In the genomic region with DNA sequence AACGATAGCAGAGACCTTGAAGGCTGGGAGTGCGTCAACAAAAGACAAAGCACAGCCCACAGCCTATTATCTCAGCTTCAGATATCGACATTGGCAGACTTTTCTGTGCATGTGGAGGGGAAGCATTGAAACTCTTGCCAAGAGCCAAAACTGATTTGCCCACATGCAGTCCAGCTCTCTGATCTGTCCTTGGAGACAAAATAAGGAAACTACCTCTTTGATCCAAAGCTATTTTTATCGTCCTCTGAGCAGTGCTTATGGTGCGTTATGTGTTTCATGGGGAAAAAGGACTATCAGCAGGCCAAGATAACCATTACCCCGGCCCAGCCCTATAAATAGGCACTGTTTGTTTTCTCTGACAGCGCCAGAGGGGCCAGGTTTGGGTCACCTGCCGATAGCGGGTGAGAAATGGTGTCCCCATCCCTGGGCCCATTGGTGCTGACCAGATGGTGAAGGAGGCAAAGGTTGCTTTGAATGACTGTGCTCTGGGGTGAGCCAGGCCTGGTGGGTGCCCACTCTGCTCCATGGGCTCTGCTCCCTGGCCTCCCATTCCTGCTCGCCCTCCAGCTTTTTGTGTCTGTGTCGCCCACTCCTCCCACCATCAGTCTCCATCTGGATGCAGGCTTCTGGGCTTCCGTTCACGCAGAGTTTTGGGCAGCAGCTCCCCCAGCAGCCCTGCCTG, we compare ENCODE assay signal across 2 cellular contexts.
TF ChIP-seq lines count a peak whose summit lies in the region.

No MANE protein-coding gene starts in this region.

TF ChIP-seq in SK-N-SH, 30 proteins besides CTCF, POLR2A, EP300 and RAD21 (continued from another document):
- TF ChIP-seq, protein P1, sequence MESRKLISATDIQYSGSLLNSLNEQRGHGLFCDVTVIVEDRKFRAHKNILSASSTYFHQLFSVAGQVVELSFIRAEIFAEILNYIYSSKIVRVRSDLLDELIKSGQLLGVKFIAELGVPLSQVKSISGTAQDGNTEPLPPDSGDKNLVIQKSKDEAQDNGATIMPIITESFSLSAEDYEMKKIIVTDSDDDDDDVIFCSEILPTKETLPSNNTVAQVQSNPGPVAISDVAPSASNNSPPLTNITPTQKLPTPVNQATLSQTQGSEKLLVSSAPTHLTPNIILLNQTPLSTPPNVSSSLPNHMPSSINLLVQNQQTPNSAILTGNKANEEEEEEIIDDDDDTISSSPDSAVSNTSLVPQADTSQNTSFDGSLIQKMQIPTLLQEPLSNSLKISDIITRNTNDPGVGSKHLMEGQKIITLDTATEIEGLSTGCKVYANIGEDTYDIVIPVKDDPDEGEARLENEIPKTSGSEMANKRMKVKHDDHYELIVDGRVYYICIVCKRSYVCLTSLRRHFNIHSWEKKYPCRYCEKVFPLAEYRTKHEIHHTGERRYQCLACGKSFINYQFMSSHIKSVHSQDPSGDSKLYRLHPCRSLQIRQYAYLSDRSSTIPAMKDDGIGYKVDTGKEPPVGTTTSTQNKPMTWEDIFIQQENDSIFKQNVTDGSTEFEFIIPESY (IDR thresholded peaks at IDR 0.05; ENCODE audit: borderline replicate concordance, low read depth): no peak
- TF ChIP-seq NRF1 (IDR thresholded peaks at IDR 0.05; ENCODE audit: low read depth, low read length): no peak
- TF ChIP-seq, protein P2, sequence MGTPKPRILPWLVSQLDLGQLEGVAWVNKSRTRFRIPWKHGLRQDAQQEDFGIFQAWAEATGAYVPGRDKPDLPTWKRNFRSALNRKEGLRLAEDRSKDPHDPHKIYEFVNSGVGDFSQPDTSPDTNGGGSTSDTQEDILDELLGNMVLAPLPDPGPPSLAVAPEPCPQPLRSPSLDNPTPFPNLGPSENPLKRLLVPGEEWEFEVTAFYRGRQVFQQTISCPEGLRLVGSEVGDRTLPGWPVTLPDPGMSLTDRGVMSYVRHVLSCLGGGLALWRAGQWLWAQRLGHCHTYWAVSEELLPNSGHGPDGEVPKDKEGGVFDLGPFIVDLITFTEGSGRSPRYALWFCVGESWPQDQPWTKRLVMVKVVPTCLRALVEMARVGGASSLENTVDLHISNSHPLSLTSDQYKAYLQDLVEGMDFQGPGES (IDR thresholded peaks at IDR 0.05; ENCODE audit: low read depth, low read length): no peak
- no peak for TF ChIP-seq CHD2 (IDR thresholded peaks at IDR 0.05; ENCODE audit: low read length, partially characterized antibody)
- no peak for TF ChIP-seq ELF1 (IDR thresholded peaks at IDR 0.05)
- no peak for TF ChIP-seq TCF12 (IDR thresholded peaks at IDR 0.05)
- no peak for TF ChIP-seq SIN3A (IDR thresholded peaks at IDR 0.05; ENCODE audit: borderline replicate concordance, low read depth, low read length)
- TF ChIP-seq, protein P3, sequence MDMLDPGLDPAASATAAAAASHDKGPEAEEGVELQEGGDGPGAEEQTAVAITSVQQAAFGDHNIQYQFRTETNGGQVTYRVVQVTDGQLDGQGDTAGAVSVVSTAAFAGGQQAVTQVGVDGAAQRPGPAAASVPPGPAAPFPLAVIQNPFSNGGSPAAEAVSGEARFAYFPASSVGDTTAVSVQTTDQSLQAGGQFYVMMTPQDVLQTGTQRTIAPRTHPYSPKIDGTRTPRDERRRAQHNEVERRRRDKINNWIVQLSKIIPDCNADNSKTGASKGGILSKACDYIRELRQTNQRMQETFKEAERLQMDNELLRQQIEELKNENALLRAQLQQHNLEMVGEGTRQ (IDR thresholded peaks at IDR 0.05; ENCODE audit: borderline replicate concordance, low read depth, low read length): no peak
- TF ChIP-seq, protein P4, sequence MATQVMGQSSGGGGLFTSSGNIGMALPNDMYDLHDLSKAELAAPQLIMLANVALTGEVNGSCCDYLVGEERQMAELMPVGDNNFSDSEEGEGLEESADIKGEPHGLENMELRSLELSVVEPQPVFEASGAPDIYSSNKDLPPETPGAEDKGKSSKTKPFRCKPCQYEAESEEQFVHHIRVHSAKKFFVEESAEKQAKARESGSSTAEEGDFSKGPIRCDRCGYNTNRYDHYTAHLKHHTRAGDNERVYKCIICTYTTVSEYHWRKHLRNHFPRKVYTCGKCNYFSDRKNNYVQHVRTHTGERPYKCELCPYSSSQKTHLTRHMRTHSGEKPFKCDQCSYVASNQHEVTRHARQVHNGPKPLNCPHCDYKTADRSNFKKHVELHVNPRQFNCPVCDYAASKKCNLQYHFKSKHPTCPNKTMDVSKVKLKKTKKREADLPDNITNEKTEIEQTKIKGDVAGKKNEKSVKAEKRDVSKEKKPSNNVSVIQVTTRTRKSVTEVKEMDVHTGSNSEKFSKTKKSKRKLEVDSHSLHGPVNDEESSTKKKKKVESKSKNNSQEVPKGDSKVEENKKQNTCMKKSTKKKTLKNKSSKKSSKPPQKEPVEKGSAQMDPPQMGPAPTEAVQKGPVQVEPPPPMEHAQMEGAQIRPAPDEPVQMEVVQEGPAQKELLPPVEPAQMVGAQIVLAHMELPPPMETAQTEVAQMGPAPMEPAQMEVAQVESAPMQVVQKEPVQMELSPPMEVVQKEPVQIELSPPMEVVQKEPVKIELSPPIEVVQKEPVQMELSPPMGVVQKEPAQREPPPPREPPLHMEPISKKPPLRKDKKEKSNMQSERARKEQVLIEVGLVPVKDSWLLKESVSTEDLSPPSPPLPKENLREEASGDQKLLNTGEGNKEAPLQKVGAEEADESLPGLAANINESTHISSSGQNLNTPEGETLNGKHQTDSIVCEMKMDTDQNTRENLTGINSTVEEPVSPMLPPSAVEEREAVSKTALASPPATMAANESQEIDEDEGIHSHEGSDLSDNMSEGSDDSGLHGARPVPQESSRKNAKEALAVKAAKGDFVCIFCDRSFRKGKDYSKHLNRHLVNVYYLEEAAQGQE (IDR thresholded peaks at IDR 0.05; ENCODE audit: low read depth, low read length): no peak
- no peak for TF ChIP-seq NFIC (IDR thresholded peaks at IDR 0.05; ENCODE audit: borderline replicate concordance)
- TF ChIP-seq POLR2AphosphoS5 (IDR thresholded peaks at IDR 0.05; ENCODE audit: low read depth, low read length): no peak
- TF ChIP-seq FOXJ3 (CRISPR knock-in tag; IDR thresholded peaks at IDR 0.05): no peak
- TF ChIP-seq JUND (IDR thresholded peaks at IDR 0.05): no peak
- TF ChIP-seq YY1 (IDR thresholded peaks at IDR 0.05; ENCODE audit: low read depth): no peak
- no peak for TF ChIP-seq SMC3 (IDR thresholded peaks at IDR 0.05; ENCODE audit: low read depth, low read length)

TF ChIP-seq in SK-N-SH treated with all-trans-retinoic acid at 6 μM for 48 hours, 23 proteins besides CTCF, POLR2A, EP300 and RAD21 (continued from another document):
- TF ChIP-seq BACH2 (CRISPR knock-in tag; IDR thresholded peaks at IDR 0.05; ENCODE audit: borderline replicate concordance): no peak
- TF ChIP-seq ZFP30 (CRISPR knock-in tag; IDR thresholded peaks at IDR 0.05): no peak
- no peak for TF ChIP-seq ZC3H10 (CRISPR knock-in tag; IDR thresholded peaks at IDR 0.05)
- no peak for TF ChIP-seq ARNTL (CRISPR knock-in tag; IDR thresholded peaks at IDR 0.05; ENCODE audit: borderline replicate concordance, low read depth)
